8 cellular contexts compared by ENCODE assay signal in the genomic region with DNA sequence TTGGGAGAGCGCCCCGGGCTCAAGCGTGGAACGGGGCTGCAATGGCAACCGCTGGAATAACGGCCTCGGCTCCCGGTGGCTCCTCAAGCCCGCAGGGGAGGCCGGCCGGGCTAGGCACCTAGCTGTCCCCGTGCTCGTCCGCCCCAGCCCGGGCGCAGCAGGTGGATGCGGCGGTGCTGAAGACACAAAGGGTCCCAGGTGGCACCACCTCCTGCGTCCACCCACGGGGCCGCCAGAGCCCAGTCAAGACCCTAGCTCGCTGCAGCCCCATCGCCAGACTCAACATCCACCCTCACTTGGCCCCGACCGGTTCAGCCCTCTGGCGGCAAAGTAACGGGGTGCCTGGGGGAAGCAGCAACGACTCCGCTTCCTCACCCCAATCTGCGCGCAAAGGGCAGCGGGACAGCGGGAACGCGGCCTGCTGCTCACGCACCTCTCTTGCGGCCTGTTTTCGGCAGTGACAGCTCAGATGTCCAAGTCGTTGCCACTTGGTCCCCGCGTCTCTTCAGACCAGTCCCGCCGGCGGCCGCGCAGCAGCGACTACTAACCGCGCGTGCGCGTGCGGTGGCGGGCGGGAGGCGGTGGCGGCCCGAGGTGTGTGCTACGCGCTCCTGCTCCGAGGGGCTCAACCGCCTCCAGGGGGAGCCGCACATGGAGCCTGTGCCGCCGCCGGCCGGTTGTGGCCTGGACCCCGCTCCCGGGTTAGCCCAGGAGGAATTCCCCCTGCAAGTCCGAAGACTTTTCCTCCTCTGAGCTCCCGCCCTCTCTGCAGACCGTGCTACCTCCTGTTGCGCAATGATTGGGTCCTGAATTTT. TPM values are rescaled to one million over a fixed set of nuclear protein-coding genes. Genes with fewer than 3 reads are reported as not detected.
DNase-seq lines count a peak whose midpoint lies in the region; ATAC-seq and TF ChIP-seq lines count a peak whose summit lies in the region.

A gene with protein sequence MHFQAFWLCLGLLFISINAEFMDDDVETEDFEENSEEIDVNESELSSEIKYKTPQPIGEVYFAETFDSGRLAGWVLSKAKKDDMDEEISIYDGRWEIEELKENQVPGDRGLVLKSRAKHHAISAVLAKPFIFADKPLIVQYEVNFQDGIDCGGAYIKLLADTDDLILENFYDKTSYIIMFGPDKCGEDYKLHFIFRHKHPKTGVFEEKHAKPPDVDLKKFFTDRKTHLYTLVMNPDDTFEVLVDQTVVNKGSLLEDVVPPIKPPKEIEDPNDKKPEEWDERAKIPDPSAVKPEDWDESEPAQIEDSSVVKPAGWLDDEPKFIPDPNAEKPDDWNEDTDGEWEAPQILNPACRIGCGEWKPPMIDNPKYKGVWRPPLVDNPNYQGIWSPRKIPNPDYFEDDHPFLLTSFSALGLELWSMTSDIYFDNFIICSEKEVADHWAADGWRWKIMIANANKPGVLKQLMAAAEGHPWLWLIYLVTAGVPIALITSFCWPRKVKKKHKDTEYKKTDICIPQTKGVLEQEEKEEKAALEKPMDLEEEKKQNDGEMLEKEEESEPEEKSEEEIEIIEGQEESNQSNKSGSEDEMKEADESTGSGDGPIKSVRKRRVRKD (minus strand): TSS at position 545 of the 815 bp plus-strand sequence. CDS start 14,570 bp downstream, outside the sequence.

- H3K4me3 ChIP-seq in duodenal mucosa (ENCODE audit: low read depth in 1 of 2, low read length in 2 of 2), result peak within 1 kb of the TSS; percentile 85 to 90
- H3K4me3 ChIP-seq in lower leg skin (ENCODE audit: low read depth, poor library complexity, severe bottlenecking), result peak within 1 kb of the TSS; percentile 41

- DNase-seq in AG08395 (ENCODE audit: low spot score) (peak; percentile 63), NCI-H2196 treated with DMSO at 0.1 percent for 48 hours (lab: John Stamatoyannopoulos, UW; ENCODE audit: unreplicated experiment) (peak; percentile 30), lower leg skin (ENCODE audit: low spot score in 2 of 2) (no peak)
- DNase-seq in activated CD4-positive, alpha-beta T cell treated with anti-CD3 and anti-CD28 coated beads for 4 hours, result peak; percentile 18
- DNase-seq in stimulated activated CD4-positive, alpha-beta T cell treated with anti-CD3 and anti-CD28 coated beads, Interleukin-4, amount 100 ng/mL, for 24 hours, result peak; percentile 36

- no peak for TF ChIP-seq CTCF in lower leg skin (IDR thresholded peaks at IDR 0.05)

- no peak for TF ChIP-seq POLR2A in lower leg skin (IDR thresholded peaks at IDR 0.05)

- H3K4me1 ChIP-seq in duodenal mucosa (ENCODE audit: control insufficient read depth in 1 of 2, insufficient read depth in 2 of 2, low read length in 2 of 2), result peaks cover 0 to 11% of the 10 kb centered on the region in 2 donors

- peaks cover 7 to 10% of the 10 kb centered on the region in 2 donors for H3K27me3 ChIP-seq in duodenal mucosa (ENCODE audit: control insufficient read depth in 1 of 2, insufficient read depth in 2 of 2, low read length in 2 of 2)

- H3K27ac ChIP-seq in duodenal mucosa (ENCODE audit: low read depth, low read length), result no peak within 1 kb of the TSS

- no peaks in the 10 kb centered on the region for H3K9me3 ChIP-seq in duodenal mucosa (ENCODE audit: control insufficient read depth in 1 of 2, low read length in 2 of 2)

- WGBS in lower leg skin, 2 donors, result 2% methylated on average over 21 to 49 of the region's 73 CpGs

- ATAC-seq in GM18870 (IDR thresholded peaks at IDR 0.05; ENCODE audit: unreplicated experiment), result peak; percentile 74
- peak; percentile 82 for ATAC-seq in HG03108 (IDR thresholded peaks at IDR 0.05; ENCODE audit: unreplicated experiment)

- intact Hi-C loops in lower leg skin (cut with DNase I; ENCODE audit: low total_unique reads), result no loop called here

- no peaks in the 10 kb centered on the region for H3K36me3 ChIP-seq in duodenal mucosa (ENCODE audit: control insufficient read depth in 1 of 2, insufficient read depth in 2 of 2, low read length in 2 of 2)

- peak within 1 kb of the TSS; percentile 42 to 49 for H3K9ac ChIP-seq in duodenal mucosa (ENCODE audit: low read depth in 1 of 2, low read length in 2 of 2)

RNA-seq across cellular contexts. Expression of the gene that starts here (rescaled TPM):
- total RNA-seq in lower leg skin, result under 1 TPM; 0.08 to 0.94 (median 0.37) TPM

Comparison
In these comparisons a context has a peak if more than half of its experiments do, and no peak if none do; other contexts are left out.
1. DNase-seq: peak in AG08395 (single experiment), NCI-H2196 treated with DMSO at 0.1 percent for 48 hours (single experiment), activated CD4-positive, alpha-beta T cell treated with anti-CD3 and anti-CD28 coated beads for 4 hours (2 of 2) and stimulated activated CD4-positive, alpha-beta T cell treated with anti-CD3 and anti-CD28 coated beads, Interleukin-4, amount 100 ng/mL, for 24 hours (single experiment); none in lower leg skin (0 of 2).